In genomic region chr14:39419272-39419671, GRCh38 we compare ENCODE assay signal across 20 cellular contexts. TPM values are rescaled to one million over a fixed set of nuclear protein-coding genes. Genes with fewer than 3 reads are reported as not detected.
DNase-seq lines count a peak whose midpoint lies in the region; ATAC-seq and TF ChIP-seq lines count a peak whose summit lies in the region.
"Had no signal": no experiment of that assay in that cellular context is flagged by ENCODE, and none has a peak within 500 bp of the region (broad histone marks: within the 10 kb centered on the region; RNA-seq: fewer than 3 reads in every experiment).

No MANE protein-coding gene starts in this region.

- 98 to 100% methylated on average over 1 of the region's 1 CpG for WGBS in heart right ventricle, 2 donors

- H3K36me3 ChIP-seq in OCI-LY7 (ENCODE audit: insufficient read depth, low read length) (peaks cover 23% of the 10 kb centered on the region), heart right ventricle (no peaks in the 10 kb centered on the region), uterus (no peaks in the 10 kb centered on the region)
- H3K36me3 ChIP-seq: colonic mucosa had no signal

- H3K27me3 Mint-ChIP-seq in chondrocyte (ENCODE audit: low read depth): no peaks in the 10 kb centered on the region
- H3K27me3 Mint-ChIP-seq: activated T-cell treated with anti-CD3 and anti-CD28 coated beads, Interleukin-2, amount 50 U/mL, for 24 hours had no signal

- no peaks in the 10 kb centered on the region for H4K20me1 ChIP-seq in OCI-LY7 (ENCODE audit: insufficient read depth, low read length)

- H3K9me2 ChIP-seq in OCI-LY7 (ENCODE audit: insufficient read depth, low read length): no peaks in the 10 kb centered on the region

- no peak for ATAC-seq in HG02763 (IDR thresholded peaks at IDR 0.05; ENCODE audit: unreplicated experiment)
- no peak for ATAC-seq in heart right ventricle
- ATAC-seq: gastroesophageal sphincter, left ventricle myocardium superior, mucosa of descending colon had no signal

- H3K4me2 ChIP-seq in OCI-LY7 (ENCODE audit: low read length): no peak overlapping the region

- peaks cover 20% of the 10 kb centered on the region for H3K9me3 Mint-ChIP-seq in chondrocyte (ENCODE audit: low read depth)

- TF ChIP-seq CTCF in OCI-LY7 (conservative IDR thresholded peaks at IDR 0.05; ENCODE audit: low read length): peak; percentile 43; the same call in 1 of the 2 replicates
- peak; percentile 24 for TF ChIP-seq CTCF in chondrocyte (IDR thresholded peaks at IDR 0.05)
- no peak for TF ChIP-seq CTCF in heart right ventricle (IDR thresholded peaks at IDR 0.05)
- TF ChIP-seq CTCF in uterus (IDR thresholded peaks at IDR 0.05): no peak

- BruUV-seq in OCI-LY7 (replicated peaks; lab: Mats Ljungman, UMichigan): no TSS peak

- H3K27ac Mint-ChIP-seq in chondrocyte (ENCODE audit: unreplicated experiment): no peak overlapping the region
- H3K27ac Mint-ChIP-seq: activated T-cell treated with anti-CD3 and anti-CD28 coated beads, Interleukin-2, amount 50 U/mL, for 24 hours had no signal

- H2AFZ ChIP-seq in OCI-LY7 (ENCODE audit: low read length): no peak overlapping the region

- no peak overlapping the region for H3K4me3 ChIP-seq in OCI-LY7 (ENCODE audit: low read depth, low read length, poor library complexity, severe bottlenecking)
- no peak overlapping the region for H3K4me3 ChIP-seq in heart right ventricle
- no peak overlapping the region for H3K4me3 ChIP-seq in uterus
- H3K4me3 ChIP-seq: colonic mucosa, gastroesophageal sphincter, mucosa of descending colon had no signal

- H3K27ac ChIP-seq in OCI-LY7 (ENCODE audit: low read depth, low read length, poor library complexity, severe bottlenecking): no peak overlapping the region
- no peak overlapping the region for H3K27ac ChIP-seq in heart right ventricle
- H3K27ac ChIP-seq in uterus: no peak overlapping the region
- H3K27ac ChIP-seq: colonic mucosa, gastroesophageal sphincter had no signal

- H3K79me2 ChIP-seq in OCI-LY7 (ENCODE audit: insufficient read depth, low read depth, low read length): peaks cover 13% of the 10 kb centered on the region; the same call in 1 of the 2 replicates

- intact Hi-C loops in OCI-LY7 (cut with micrococcal nuclease; ENCODE audit: unreplicated experiment): no loop called here
- intact Hi-C loops in heart right ventricle (cut with DNase I): no loop called here
- intact Hi-C loops in uterus (cut with DNase I; ENCODE audit: low total_unique reads): no loop called here

- CTCF ChIA-PET in OCI-LY7 (lab: Charles Lee; ENCODE audit: unreplicated experiment): no interaction called here

- H3K36me3 Mint-ChIP-seq in chondrocyte (ENCODE audit: low read depth): peaks cover 13% of the 10 kb centered on the region

- POLR2A ChIA-PET in OCI-LY7 (lab: Charles Lee): no interaction called here

- no peak overlapping the region for H3K4me3 Mint-ChIP-seq in chondrocyte (ENCODE audit: unreplicated experiment)
- H3K4me3 Mint-ChIP-seq: activated T-cell treated with anti-CD3 and anti-CD28 coated beads, Interleukin-2, amount 50 U/mL, for 24 hours had no signal

- no peaks in the 10 kb centered on the region for H3K4me1 ChIP-seq in OCI-LY7 (ENCODE audit: insufficient read depth, low read length, poor library complexity, severe bottlenecking)
- peaks cover 0 to 26% (median 16%) of the 10 kb centered on the region in 9 donors for H3K4me1 ChIP-seq in heart right ventricle
- no peaks in the 10 kb centered on the region for H3K4me1 ChIP-seq in uterus
- H3K4me1 ChIP-seq: colonic mucosa had no signal

- peaks cover 5% of the 10 kb centered on the region for H3K4me1 Mint-ChIP-seq in chondrocyte (ENCODE audit: low read depth)

- H3K9me3 ChIP-seq in OCI-LY7 (ENCODE audit: low read length) (peaks cover 35% of the 10 kb centered on the region), heart right ventricle (peaks cover 0 to 27% (median 14%) of the 10 kb centered on the region in 11 donors), uterus (no peaks in the 10 kb centered on the region)
- H3K9me3 ChIP-seq: colonic mucosa had no signal

- DNase-seq in SIG-M5 treated with dmso at 0.1 percent for 504 hours (lab: John Stamatoyannopoulos, UW; ENCODE audit: unreplicated experiment) (peak; percentile 19), SIG-M5 (lab: John Stamatoyannopoulos, UW) (no peak), OCI-LY7 (ENCODE audit: low spot score) (no peak), chondrocyte (ENCODE audit: low spot score) (no peak), heart right ventricle (no peak), DMS79 (lab: John Stamatoyannopoulos, UW) (no peak), uterus (no peak)
- DNase-seq: ACHN; activated CD4-positive, alpha-beta T cell treated with anti-CD3 and anti-CD28 coated beads, Interleukin-2, amount 50 U/mL, for 48 hours; activated naive CD4-positive, alpha-beta T cell treated with anti-CD3 and anti-CD28 coated beads, Interleukin-2, amount 50 U/mL, for 16 hours; activated T-cell treated with anti-CD3 and anti-CD28 coated beads, Interleukin-2, amount 50 U/mL, for 24 hours; colonic mucosa; IMR-90; left ventricle myocardium superior; mucosa of descending colon; NCI-H1092; NCI-H2107; NCI-H524 treated with DMSO at 0.1 percent for 48 hours had no signal

- TF ChIP-seq POLR2A in uterus (IDR thresholded peaks at IDR 0.05): no peak

- H3K27me3 ChIP-seq in heart right ventricle: no peaks in the 10 kb centered on the region
- H3K27me3 ChIP-seq in uterus: no peaks in the 10 kb centered on the region
- H3K27me3 ChIP-seq: colonic mucosa, gastroesophageal sphincter had no signal

RNA-seq across cellular contexts. Expression of gene FBXO33, which starts 13.0 kb away (rescaled TPM):
- total RNA-seq in OCI-LY7 (2014; rRNA removed; shearing (Covaris generic)): 14.2 and 19.8 TPM in 2 replicates
- total RNA-seq in OCI-LY7 (2022) (16.6 and 17.4 TPM in 2 replicates), chondrocyte (7.8 to 11.1 TPM (median 9.2 TPM) in 3 replicates), heart right ventricle (1 to 10 TPM; 3.0 to 6.8 (median 5.1) TPM), uterus (10 to 100 TPM; 12.1 to 27.2 (median 20.8) TPM)
- 1 to 10 TPM; 2.8 to 2.9 TPM for polyA plus RNA-seq in heart right ventricle

Comparison
In these comparisons a context has a peak if more than half of its experiments do, and no peak if none do; other contexts are left out.
1. CTCF ChIP-seq: peak in OCI-LY7 (single experiment) and chondrocyte (single experiment); none in heart right ventricle (0 of 9) and uterus (0 of 4).